20 cellular contexts compared by ENCODE assay signal in genomic region chr5:136210259-136210658, GRCh38. TPM values are rescaled to one million over a fixed set of nuclear protein-coding genes. Genes with fewer than 3 reads are reported as not detected.
A peak's percentile ranks its signal among the peaks of the same experiment; 100 is the strongest.
DNase-seq lines count a peak whose midpoint lies in the region; TF ChIP-seq lines count a peak whose summit lies in the region.
"Had no signal": no experiment of that assay in that cellular context is flagged by ENCODE, and none has a peak within 500 bp of the region (broad histone marks: within the 10 kb centered on the region; RNA-seq: fewer than 3 reads in every experiment).

No MANE protein-coding gene starts in this region.

- H3K27me3 ChIP-seq in SJCRH30 (peaks cover 14% of the 10 kb centered on the region; the same call in 1 of the 2 replicates), neural progenitor cell (no peaks in the 10 kb centered on the region)

- no peaks in the 10 kb centered on the region for H3K4me1 Mint-ChIP-seq in neural progenitor cell
- H3K4me1 Mint-ChIP-seq: CD4-positive, CD25-positive, alpha-beta regulatory T cell had no signal

- DNase-seq in DMS 273 (lab: John Stamatoyannopoulos, UW; ENCODE audit: unreplicated experiment) (peak; percentile 57), DMS 273 treated with DMSO at 0.1 percent for 48 hours (lab: John Stamatoyannopoulos, UW) (no peak), SJCRH30 (peak; percentile 30 to 45), choroid plexus epithelial cell (ENCODE audit: low read depth) (peak; percentile 75), neural progenitor cell (ENCODE audit: low spot score) (no peak), posterior cingulate gyrus (no peak), KBM-7 (no peak), NCI-H82 (lab: John Stamatoyannopoulos, UW) (no peak)
- DNase-seq: BE2C; Caco-2; CD4-positive, CD25-positive, alpha-beta regulatory T cell; HFFc6; MV-4-11; NCI-H187; NCI-H345; NCI-H526 treated with DMSO at 0.1 percent for 48 hours had no signal

- H3K4me3 ChIP-seq in SJCRH30 (no peak overlapping the region), choroid plexus epithelial cell (ENCODE audit: low read depth, low read length) (no peak overlapping the region), neural progenitor cell (no peak overlapping the region)

- peaks cover 4% of the 10 kb centered on the region for H3K9me3 Mint-ChIP-seq in neural progenitor cell
- H3K9me3 Mint-ChIP-seq: CD4-positive, CD25-positive, alpha-beta regulatory T cell; HFFc6 had no signal

- H3K27ac Mint-ChIP-seq in neural progenitor cell, result peak overlapping the region; percentile 23
- H3K27ac Mint-ChIP-seq: CD4-positive, CD25-positive, alpha-beta regulatory T cell; HFFc6 had no signal

- H3K27ac ChIP-seq in SJCRH30, result no peak overlapping the region
- H3K27ac ChIP-seq in neural progenitor cell, result no peak overlapping the region
- H3K27ac ChIP-seq: 22Rv1 had no signal

- H3K36me3 Mint-ChIP-seq in neural progenitor cell, result no peaks in the 10 kb centered on the region
- H3K36me3 Mint-ChIP-seq: CD4-positive, CD25-positive, alpha-beta regulatory T cell had no signal

- H3K36me3 ChIP-seq in SJCRH30 (no peaks in the 10 kb centered on the region), neural progenitor cell (no peaks in the 10 kb centered on the region)
- H3K36me3 ChIP-seq: BE2C had no signal

- no peak overlapping the region for H3K4me3 Mint-ChIP-seq in neural progenitor cell
- H3K4me3 Mint-ChIP-seq: CD4-positive, CD25-positive, alpha-beta regulatory T cell; HFFc6 had no signal

- H3K79me2 ChIP-seq in neural progenitor cell (ENCODE audit: low read depth), result no peaks in the 10 kb centered on the region

- H3K4me2 ChIP-seq in neural progenitor cell, result no peak overlapping the region

- intact Hi-C loops in posterior cingulate gyrus (cut with DNase I), result loop anchor here (2.0 kb wide), 1 partner anchor 323 kb away; no protein-coding TSS in a partner anchor

- peaks cover 2% of the 10 kb centered on the region for H3K27me3 Mint-ChIP-seq in neural progenitor cell (ENCODE audit: insufficient read depth, low read depth)

- H3K9me3 ChIP-seq in SJCRH30 (replicated peaks) (no peaks in the 10 kb centered on the region), neural progenitor cell (ENCODE audit: low read depth) (no peaks in the 10 kb centered on the region)
- H3K9me3 ChIP-seq: BE2C, Caco-2 had no signal

- H3K9ac ChIP-seq in neural progenitor cell, result no peak overlapping the region

- H3F3A ChIP-seq in neural progenitor cell (ENCODE audit: low read depth), result peaks cover 7% of the 10 kb centered on the region

- no peak for TF ChIP-seq CTCF in choroid plexus epithelial cell (conservative IDR thresholded peaks at IDR 0.05; ENCODE audit: low read depth, low read length)
- no peak for TF ChIP-seq CTCF in neural progenitor cell (IDR thresholded peaks at IDR 0.05)

- H3K4me1 ChIP-seq in SJCRH30 (no peaks in the 10 kb centered on the region), neural progenitor cell (peaks cover 7% of the 10 kb centered on the region)
- H3K4me1 ChIP-seq: BE2C, Caco-2 had no signal

- no peaks in the 10 kb centered on the region for H4K20me1 ChIP-seq in neural progenitor cell (ENCODE audit: low read depth)

- H2AFZ ChIP-seq in neural progenitor cell (replicated peaks), result no peak overlapping the region

- in situ Hi-C loops in KBM-7 (cut with MboI; ENCODE audit: low pct_unique_long_range_greater_than_20kb, low sequenced_read_pairs), result loop anchor here (25.0 kb wide), 1 partner anchor 323 kb away; the partner anchor contains the start of gene IL9

RNA-seq across cellular contexts. Expression of gene SMIM32, which starts 17.3 kb away (rescaled TPM):
- 0.06 TPM in 1 of 2 replicates, not detected in the other for total RNA-seq in SJCRH30 (2014; rRNA removed; shearing (Covaris generic))
- 0.13 and 0.25 TPM in 2 replicates for total RNA-seq in neural progenitor cell (ENCODE audit: low replicate concordance)
- total RNA-seq: CD4-positive, CD25-positive, alpha-beta regulatory T cell; H4; HFFc6; OCI-LY7; Right ventricle myocardium inferior had no signal

Comparison
In these comparisons a context has a peak if more than half of its experiments do, and no peak if none do; other contexts are left out.
1. DNase-seq: peak in DMS 273 (single experiment), SJCRH30 (2 of 2) and choroid plexus epithelial cell (single experiment); none in DMS 273 treated with DMSO at 0.1 percent for 48 hours (single experiment), neural progenitor cell (single experiment), posterior cingulate gyrus (0 of 10), KBM-7 (single experiment) and NCI-H82 (single experiment).